27 cellular contexts compared by ENCODE assay signal in the genomic region with DNA sequence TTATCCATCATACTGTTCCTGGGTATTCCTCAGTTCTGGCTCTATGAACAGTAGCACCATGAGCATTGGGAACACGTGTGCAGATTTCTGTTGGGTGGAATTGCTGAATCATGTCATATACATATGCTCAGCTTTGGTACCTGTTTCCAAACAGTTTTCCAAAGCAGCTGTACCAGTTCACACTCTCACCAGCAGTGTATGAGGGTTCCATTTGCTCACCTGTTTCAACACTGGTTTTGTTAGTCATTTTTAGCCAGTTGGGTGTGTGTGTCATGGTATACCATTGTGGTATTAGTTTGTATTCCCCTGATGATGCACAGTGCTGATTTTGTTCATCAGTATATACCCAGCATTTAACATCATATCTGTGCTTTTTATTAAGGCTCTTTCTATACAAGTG. TPM values are rescaled to one million over a fixed set of nuclear protein-coding genes. Genes with fewer than 3 reads are reported as not detected.
"Had no signal": no experiment of that assay in that cellular context is flagged by ENCODE, and none has a peak within 500 bp of the region (broad histone marks: within the 10 kb centered on the region; RNA-seq: fewer than 3 reads in every experiment).

No MANE protein-coding gene starts in this region.

- H3K4me1 ChIP-seq: adrenal gland, prostate gland had no signal

- DNase-seq: activated CD4-positive, alpha-beta T cell treated with anti-CD3 and anti-CD28 coated beads, Interleukin-2, amount 50 U/mL, for 48 hours; activated CD8-positive, alpha-beta memory T cell treated with anti-CD3 and anti-CD28 coated beads, Interleukin-2, amount 50 U/mL, for 48 hours; activated effector memory CD4-positive, alpha-beta T cell treated with anti-CD3 and anti-CD28 coated beads, Interleukin-2, amount 50 U/mL, for 16 hours; activated naive CD4-positive, alpha-beta T cell treated with anti-CD3 and anti-CD28 coated beads, Interleukin-2, amount 50 U/mL, for 16 hours; activated T-cell treated with anti-CD3 and anti-CD28 coated beads, Interleukin-2, amount 50 U/mL, for 48 hours; adrenal gland; cerebellar nuclear complex; cortex of kidney; head of caudate nucleus; islet precursor cell; left cardiac atrium; mesenchymal stem cell; ovary; stimulated activated CD4-positive, alpha-beta T cell treated with anti-CD3 and anti-CD28 coated beads, Interleukin-1b, Interleukin-23, amount 100 ng/mL, for 48 hours; T1000; upper lobe of right lung had no signal

- H3K4me3 ChIP-seq: adrenal gland, ovary, prostate gland, upper lobe of right lung had no signal

- FAIRE-seq: frontal cortex had no signal

- H3K9me3 Mint-ChIP-seq: nephron; T-helper 1 cell treated with Interleukin-12 subunit alpha and Interleukin-12 subunit beta and Interleukin-4 antibody, amounts not matched to agents 30 μg/mL and 1 μg/mL, for 36 hours had no signal

- H3K27me3 Mint-ChIP-seq: stimulated activated memory B cell treated with anti-CD40 and anti-IgM and Interleukin-4, amounts not matched to agents 10 μg/mL and 1 μg/mL and 100 μg/mL, for 72 hours had no signal

- H3K36me3 Mint-ChIP-seq: WTC11 had no signal

- H3K9me3 ChIP-seq: adrenal gland, neutrophil, ovary, prostate gland, upper lobe of right lung had no signal

- H3K27ac Mint-ChIP-seq: endodermal cell; stimulated activated memory B cell treated with anti-CD40 and anti-IgM and Interleukin-4, amounts not matched to agents 10 μg/mL and 1 μg/mL and 100 μg/mL, for 72 hours; T-helper 1 cell treated with Interleukin-12 subunit alpha and Interleukin-12 subunit beta and Interleukin-4 antibody, amounts not matched to agents 30 μg/mL and 1 μg/mL, for 36 hours; WTC11 had no signal

- H3K4me3 Mint-ChIP-seq: endodermal cell; nephron; stimulated activated memory B cell treated with anti-CD40 and anti-IgM and Interleukin-4, amounts not matched to agents 10 μg/mL and 1 μg/mL and 100 μg/mL, for 72 hours; T-helper 1 cell treated with Interleukin-12 subunit alpha and Interleukin-12 subunit beta and Interleukin-4 antibody, amounts not matched to agents 30 μg/mL and 1 μg/mL, for 36 hours; WTC11 had no signal

- H3K27me3 ChIP-seq: adrenal gland, neutrophil, ovary, upper lobe of right lung had no signal

- H3K4me1 Mint-ChIP-seq: stimulated activated memory B cell treated with anti-CD40 and anti-IgM and Interleukin-4, amounts not matched to agents 10 μg/mL and 1 μg/mL and 100 μg/mL, for 72 hours had no signal

- ATAC-seq: left cardiac atrium, upper lobe of right lung, WTC11 had no signal

- H3K36me3 ChIP-seq: adrenal gland, neutrophil, ovary, prostate gland, upper lobe of right lung had no signal

- H3K27ac ChIP-seq: adrenal gland, neutrophil, ovary, prostate gland, upper lobe of right lung had no signal

RNA-seq across cellular contexts. Expression of gene ECM2, which starts 56.7 kb away (rescaled TPM):
- total RNA-seq: activated CD8-positive, alpha-beta memory T cell treated with anti-CD3 and anti-CD28 coated beads for 36 hours; epithelial cell of proximal tubule; SK-MEL-5; WTC11 had no signal
